ENCODE assay signal across 9 cellular contexts in the genomic region with DNA sequence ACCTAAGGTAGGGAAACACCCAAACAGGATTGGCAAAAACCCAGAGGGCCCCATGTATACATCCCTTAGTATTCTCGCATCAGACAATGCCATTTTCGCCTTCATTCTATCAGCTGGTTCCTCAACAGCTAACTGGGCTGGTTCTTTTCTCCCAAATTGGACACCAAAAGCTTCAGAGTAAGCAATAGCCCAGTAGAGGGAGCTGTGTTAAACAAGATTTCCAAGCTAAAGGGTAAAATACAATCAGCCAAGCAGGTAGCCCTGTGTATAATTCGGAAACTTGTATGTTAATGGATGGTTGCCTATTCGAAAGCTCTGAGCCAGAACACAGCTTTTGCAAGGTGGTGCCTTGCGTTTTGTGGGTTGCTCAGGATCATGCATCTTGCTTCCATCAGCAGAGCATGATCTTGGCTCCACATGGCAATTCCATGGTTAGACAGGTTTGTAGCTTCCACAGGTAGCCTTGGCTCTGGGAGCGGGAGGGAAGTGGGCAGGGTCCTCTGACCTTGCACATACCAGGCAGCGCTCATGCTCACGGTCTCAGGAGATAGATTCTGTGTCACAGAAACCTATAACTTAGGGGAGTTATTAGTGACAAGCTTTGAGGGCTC.
A peak's percentile ranks its signal among the peaks of the same experiment; 100 is the strongest.
DNase-seq lines count a peak whose midpoint lies in the region; ATAC-seq and TF ChIP-seq lines count a peak whose summit lies in the region.
"Had no signal": no experiment of that assay in that cellular context is flagged by ENCODE, and none has a peak within 500 bp of the region (broad histone marks: within the 10 kb centered on the region; RNA-seq: fewer than 3 reads in every experiment).

No MANE protein-coding gene starts in this region.

- ATAC-seq in HG02840 (IDR thresholded peaks at IDR 0.05; ENCODE audit: low FRiP score, unreplicated experiment): no peak
- no peak for ATAC-seq in GM19467 (IDR thresholded peaks at IDR 0.05; ENCODE audit: unreplicated experiment)

- DNase-seq in DMS53 treated with DMSO at 0.1 percent for 48 hours (lab: John Stamatoyannopoulos, UW; ENCODE audit: unreplicated experiment) (peak; percentile 6), H4 (ENCODE audit: low spot score) (peak; percentile 47), NCI-H2081 treated with DMSO at 0.1 percent for 48 hours (lab: John Stamatoyannopoulos, UW) (peak; percentile 51), cardiac fibroblast (ENCODE audit: low read depth in 2 of 2) (peak; percentile 86 to 87), medulla oblongata (ENCODE audit: extremely low spot score) (peak; percentile 75)
- DNase-seq in activated CD4-positive, alpha-beta T cell treated with anti-CD3 and anti-CD28 coated beads, Interleukin-2, amount 50 U/mL, for 4 hours: no peak
- DNase-seq: right cardiac atrium had no signal

- no peak overlapping the region for H3K4me3 ChIP-seq in cardiac fibroblast (replicated peaks in 1 of 2; ENCODE audit: low read depth in 2 of 2, low read length in 2 of 2)

- peak; percentile 76 for TF ChIP-seq CTCF in cardiac fibroblast (IDR thresholded peaks at IDR 0.05; ENCODE audit: low read depth, low read length)

Comparison
In these comparisons a context has a peak if more than half of its experiments do, and no peak if none do; other contexts are left out.
1. DNase-seq: peak in DMS53 treated with DMSO at 0.1 percent for 48 hours (single experiment), H4 (single experiment), NCI-H2081 treated with DMSO at 0.1 percent for 48 hours (single experiment), cardiac fibroblast (2 of 2) and medulla oblongata (single experiment); none in activated CD4-positive, alpha-beta T cell treated with anti-CD3 and anti-CD28 coated beads, Interleukin-2, amount 50 U/mL, for 4 hours (0 of 2).